ENCODE assay signal across 28 cellular contexts in the genomic region with DNA sequence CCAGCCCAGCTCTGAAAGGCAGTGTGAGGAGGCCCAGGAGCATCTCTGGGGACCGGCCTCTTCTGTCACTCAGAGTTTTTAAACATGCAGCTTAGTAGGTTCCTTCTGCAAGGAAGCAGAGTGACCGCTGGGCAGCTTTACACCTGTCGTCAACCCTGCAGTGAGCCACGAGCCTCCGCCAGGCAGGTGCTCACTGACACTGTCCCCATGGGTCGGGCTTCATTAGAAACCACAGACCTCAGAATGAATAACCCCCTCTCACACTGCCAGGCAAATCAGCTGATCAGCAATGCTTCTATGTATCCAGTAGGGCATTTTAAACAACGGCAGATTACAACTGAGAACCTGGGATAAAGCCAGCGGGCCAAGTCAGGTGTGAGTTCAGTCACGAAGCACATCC.
"Had no signal": no experiment of that assay in that cellular context is flagged by ENCODE, and none has a peak within 500 bp of the region (broad histone marks: within the 10 kb centered on the region; RNA-seq: fewer than 3 reads in every experiment).

No MANE protein-coding gene starts in this region.

- DNase-seq: activated CD4-positive, alpha-beta T cell treated with anti-CD3 and anti-CD28 coated beads for 48 hours; activated CD4-positive, alpha-beta T cell treated with anti-CD3 and anti-CD28 coated beads, Interleukin-2, amount 50 U/mL, for 48 hours; activated CD8-positive, alpha-beta memory T cell treated with anti-CD3 and anti-CD28 coated beads for 24 hours; activated effector memory CD4-positive, alpha-beta T cell treated with Interleukin-2 at 50 U/mL for 16 hours; activated naive CD4-positive, alpha-beta T cell treated with Interleukin-2 at 50 U/mL for 16 hours; aorta; body of pancreas; dorsolateral prefrontal cortex; effector memory CD4-positive, alpha-beta T cell; left ventricle myocardium superior; mucosa of descending colon; naive B cell; nephron progenitor cell; ovary; retina; small intestine; stimulated activated CD4-positive, alpha-beta T cell treated with anti-CD3 and anti-CD28 coated beads, Interleukin-4, amount 100 ng/mL, for 24 hours; stimulated activated naive CD8-positive, alpha-beta T cell treated with anti-CD3 and anti-CD28 coated beads, Interleukin-15, amount 100 ng/mL, for 72 hours; substantia nigra; T-helper 9 cell; WERI-Rb-1 had no signal

- H3K4me1 ChIP-seq: prostate gland, vagina had no signal

- ATAC-seq: activated CD4-positive, CD25-positive, alpha-beta regulatory T cell treated with anti-CD3 and anti-CD28 coated beads, Interleukin-2, amount 50 U/mL, for 24 hours; body of pancreas; left ventricle myocardium superior; mucosa of descending colon; sciatic nerve; stimulated activated memory B cell treated with anti-CD40 and anti-IgM and Interleukin-4, amounts not matched to agents 10 μg/mL and 1 μg/mL and 100 μg/mL, for 72 hours; stimulated activated naive CD8-positive, alpha-beta T cell treated with anti-CD3 and anti-CD28 coated beads, Interleukin-15, amount 100 ng/mL, for 72 hours had no signal

- H3K9me3 ChIP-seq: body of pancreas, mucosa of descending colon, ovary, prostate gland, vagina had no signal

- H3K36me3 ChIP-seq: cardiac muscle cell, ovary, prostate gland, vagina had no signal

- H3K4me3 ChIP-seq: body of pancreas, cardiac muscle cell, coronary artery, dorsolateral prefrontal cortex, mucosa of descending colon, ovary, prostate gland, vagina had no signal

- H3K27ac ChIP-seq: body of pancreas, cardiac muscle cell, coronary artery, dorsolateral prefrontal cortex, ovary, prostate gland, vagina, WERI-Rb-1 had no signal

- H3K27me3 ChIP-seq: body of pancreas, cardiac muscle cell, dorsolateral prefrontal cortex, ovary, vagina had no signal
